In genomic region chr3:73115806-73116205, GRCh38 we compare ENCODE assay signal across 22 cellular contexts.
"Had no signal": no experiment of that assay in that cellular context is flagged by ENCODE, and none has a peak within 500 bp of the region (broad histone marks: within the 10 kb centered on the region; RNA-seq: fewer than 3 reads in every experiment).

No MANE protein-coding gene starts in this region.

- H3K9me3 ChIP-seq: SJCRH30, SK-N-SH had no signal

- H3K4me1 ChIP-seq: SJCRH30 had no signal

- DNase-seq: activated CD4-positive, alpha-beta memory T cell treated with anti-CD3 and anti-CD28 coated beads, Interleukin-2, amount 10 ng/mL, durations not matched to agents 7 days and 5 days; activated CD4-positive, alpha-beta T cell treated with anti-CD3 and anti-CD28 coated beads for 36 hours; activated CD4-positive, alpha-beta T cell treated with anti-CD3 and anti-CD28 coated beads, Interleukin-2, amount 50 U/mL, for 1 hour; activated gamma-delta T cell treated with Interleukin-2 at 50 U/mL for 16 hours; activated naive CD4-positive, alpha-beta T cell treated with anti-CD3 and anti-CD28 coated beads, Interleukin-2, amount 10 ng/mL, durations not matched to agents 7 days and 5 days; activated naive CD8-positive, alpha-beta T cell treated with anti-CD3 and anti-CD28 coated beads for 36 hours; activated T-cell treated with anti-CD3 and anti-CD28 coated beads for 4 hours; activated T-cell treated with anti-CD3 and anti-CD28 coated beads, Interleukin-2, amount 50 U/mL, for 48 hours; Karpas-422; MM.1S; NCI-H146; NCI-H187 treated with DMSO at 0.1 percent for 48 hours; NCI-H2081 treated with DMSO at 0.1 percent for 48 hours; NCI-H446; NCI-H524; PC-9; SJCRH30; SK-N-SH; T-helper 1 cell; WERI-Rb-1 had no signal

- H3K27ac ChIP-seq: PC-9, SJCRH30, WERI-Rb-1 had no signal

- ATAC-seq: activated CD4-positive, alpha-beta T cell treated with anti-CD3 and anti-CD28 coated beads for 36 hours; activated T-helper 17 cell treated with anti-CD3 and anti-CD28 coated beads, Interleukin-2, amount 50 U/mL, for 72 hours; K562 had no signal

- H3K27me3 ChIP-seq: SJCRH30 had no signal

- H3K36me3 ChIP-seq: SJCRH30, WERI-Rb-1 had no signal

- H3K4me3 ChIP-seq: K562, PC-9, SJCRH30 had no signal
